Comparison of ENCODE assay signal across 8 cellular contexts in the genomic region with DNA sequence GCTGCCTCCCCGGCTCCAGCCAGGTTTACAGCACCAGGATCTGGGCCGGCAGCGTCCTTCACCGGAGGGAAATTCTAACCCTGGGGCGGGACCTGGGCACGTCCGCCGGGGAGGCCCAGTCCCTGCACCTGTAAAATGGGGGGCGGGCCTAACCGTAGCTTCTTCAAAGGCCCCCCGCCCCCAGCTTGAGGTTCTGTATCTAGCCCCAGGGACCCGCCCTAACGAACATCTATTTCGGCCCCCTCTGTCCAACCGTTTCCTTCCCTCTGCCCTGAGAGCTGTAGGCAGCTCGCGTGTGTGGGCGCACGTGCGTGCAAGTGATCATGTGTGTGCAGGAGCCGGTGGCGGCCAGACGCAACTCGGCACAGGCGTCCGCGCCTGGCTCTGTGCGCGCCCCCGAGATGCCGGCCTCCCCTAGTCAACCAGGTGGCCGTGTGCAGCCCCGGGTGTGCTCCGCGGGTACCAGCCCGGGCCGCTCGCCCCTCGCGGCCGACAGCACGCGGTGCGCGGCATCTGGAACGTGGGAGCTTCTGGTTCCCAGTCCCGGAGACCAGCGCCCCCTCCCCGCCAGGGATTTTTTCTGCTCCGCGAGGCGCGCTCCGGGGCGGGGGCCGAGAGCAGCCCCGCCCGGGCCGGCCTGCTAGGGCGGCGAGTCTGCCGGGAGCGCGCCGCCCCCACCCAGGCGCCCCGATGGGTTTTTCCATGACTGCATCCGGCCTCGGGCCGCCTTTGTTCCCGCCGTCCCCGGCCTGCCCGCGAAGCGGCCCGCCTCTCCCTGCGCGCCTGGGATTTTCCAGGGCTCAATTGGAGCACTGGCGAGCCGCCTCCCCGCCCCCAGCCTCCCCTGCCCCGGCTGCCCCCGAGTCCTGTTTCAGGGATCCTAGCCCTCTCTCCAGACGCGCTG.
DNase-seq lines count a peak whose midpoint lies in the region; ATAC-seq and TF ChIP-seq lines count a peak whose summit lies in the region.

No MANE protein-coding gene starts in this region.

- TF ChIP-seq CTCF in RWPE2 (IDR thresholded peaks at IDR 0.05; ENCODE audit: poor library complexity, severe bottlenecking): peak; percentile 2

- H3K9ac ChIP-seq in subcutaneous abdominal adipose tissue (ENCODE audit: low read length in 5 of 5): peak overlapping the region; percentile 71 to 82 (median 79)

- peak overlapping the region; percentile 91 for H2AFZ ChIP-seq in neuron (ENCODE audit: low read depth, low read length)

- H3K9me3 ChIP-seq in RWPE2 (ENCODE audit: severe bottlenecking): no peaks in the 10 kb centered on the region
- H3K9me3 ChIP-seq in neuron (ENCODE audit: low read length): no peaks in the 10 kb centered on the region
- H3K9me3 ChIP-seq in subcutaneous abdominal adipose tissue (ENCODE audit: control insufficient read depth in 5 of 5, low read length in 5 of 5): no peaks in the 10 kb centered on the region

- H3K36me3 ChIP-seq in RWPE2 (ENCODE audit: low read depth) (no peaks in the 10 kb centered on the region), neuron (ENCODE audit: insufficient read depth, low read length) (no peaks in the 10 kb centered on the region), subcutaneous abdominal adipose tissue (ENCODE audit: control insufficient read depth in 5 of 5, insufficient read depth in 5 of 5, low read length in 5 of 5) (no peaks in the 10 kb centered on the region)

- DNase-seq in DMS153 (lab: John Stamatoyannopoulos, UW): peak; percentile 93
- DNase-seq in HPDE6-E6E7 (ENCODE audit: extremely low spot score): peak; percentile 73
- no peak for DNase-seq in RWPE2 (ENCODE audit: low spot score)
- DNase-seq in activated gamma-delta T cell treated with anti-CD3 and anti-CD28 coated beads, Interleukin-2, amount 50 U/mL, for 16 hours (ENCODE audit: low read depth): peak; percentile 68
- DNase-seq in foreskin melanocyte: peak; percentile 87

- ATAC-seq in GM21360 (IDR thresholded peaks at IDR 0.05; ENCODE audit: unreplicated experiment) (peak; percentile 64), RWPE2 (ENCODE audit: low read depth) (peak; percentile 38)

- H3K27ac ChIP-seq in RWPE2 (ENCODE audit: poor library complexity, severe bottlenecking) (peak overlapping the region; percentile 75), subcutaneous abdominal adipose tissue (ENCODE audit: low read depth, low read length) (peak overlapping the region; percentile 96)

- peak overlapping the region; percentile 33 for H3K4me3 ChIP-seq in RWPE2 (ENCODE audit: severe bottlenecking)
- peak overlapping the region; percentile 51 for H3K4me3 ChIP-seq in neuron (ENCODE audit: low read length)
- peak overlapping the region in 4 of 5 donors; percentile 59 to 68 (median 62) for H3K4me3 ChIP-seq in subcutaneous abdominal adipose tissue (ENCODE audit: low read depth in 1 of 5, low read length in 5 of 5)

- H3K4me1 ChIP-seq in RWPE2 (ENCODE audit: insufficient read depth, poor library complexity, severe bottlenecking): peaks cover 26% of the 10 kb centered on the region
- peaks cover 18% of the 10 kb centered on the region for H3K4me1 ChIP-seq in neuron (ENCODE audit: insufficient read depth, low read length)
- peaks cover 10 to 43% (median 40%) of the 10 kb centered on the region in 5 donors for H3K4me1 ChIP-seq in subcutaneous abdominal adipose tissue (ENCODE audit: control insufficient read depth in 5 of 5, insufficient read depth in 5 of 5, low read length in 5 of 5)

- H3K27me3 ChIP-seq in RWPE2 (ENCODE audit: insufficient read depth, poor library complexity, severe bottlenecking) (no peaks in the 10 kb centered on the region), neuron (ENCODE audit: insufficient read depth, low read length) (no peaks in the 10 kb centered on the region), subcutaneous abdominal adipose tissue (ENCODE audit: control insufficient read depth in 5 of 5, insufficient read depth in 4 of 5, low read length in 5 of 5) (no peaks in the 10 kb centered on the region)
